ENCODE assay signal across 8 cellular contexts in genomic region chr17:38701504-38702165, GRCh38. TPM values are rescaled to one million over a fixed set of nuclear protein-coding genes. Genes with fewer than 3 reads are reported as not detected.
A peak's percentile ranks its signal among the peaks of the same experiment; 100 is the strongest.
DNase-seq lines count a peak whose midpoint lies in the region; ATAC-seq and TF ChIP-seq lines count a peak whose summit lies in the region.

No MANE protein-coding gene starts in this region.

- no peaks in the 10 kb centered on the region for H3K9me3 ChIP-seq in neuron (ENCODE audit: low read length)
- no peaks in the 10 kb centered on the region for H3K9me3 ChIP-seq in thyroid gland

- no peak for TF ChIP-seq POLR2A in thyroid gland (IDR thresholded peaks at IDR 0.05)

- peak; percentile 26 for ATAC-seq in GM21723 (IDR thresholded peaks at IDR 0.05; ENCODE audit: unreplicated experiment)
- peak; percentile 18 for ATAC-seq in activated CD8-positive, alpha-beta memory T cell treated with anti-CD3 and anti-CD28 coated beads, Interleukin-2, amount 10 ng/mL, durations not matched to agents 7 days and 5 days

- H3K36me3 ChIP-seq in neuron (ENCODE audit: insufficient read depth, low read length): no peaks in the 10 kb centered on the region
- no peaks in the 10 kb centered on the region for H3K36me3 ChIP-seq in thyroid gland

- H3K27me3 Mint-ChIP-seq in Calu3 (ENCODE audit: unreplicated experiment): peaks cover 40% of the 10 kb centered on the region
- H3K27me3 Mint-ChIP-seq in activated CD8-positive, alpha-beta memory T cell treated with anti-CD3 and anti-CD28 coated beads, Interleukin-2, amount 10 ng/mL, durations not matched to agents 7 days and 5 days: no peaks in the 10 kb centered on the region

- H3K4me1 ChIP-seq in neuron (ENCODE audit: insufficient read depth, low read length) (peaks cover 27% of the 10 kb centered on the region), thyroid gland (peaks cover 14 to 24% of the 10 kb centered on the region in 2 donors)

- H3K4me1 Mint-ChIP-seq in Calu3 (ENCODE audit: low read depth, unreplicated experiment): peaks cover 35% of the 10 kb centered on the region
- peaks cover 42% of the 10 kb centered on the region for H3K4me1 Mint-ChIP-seq in activated CD8-positive, alpha-beta memory T cell treated with anti-CD3 and anti-CD28 coated beads, Interleukin-2, amount 10 ng/mL, durations not matched to agents 7 days and 5 days

- 5 to 18% methylated on average over 8 to 23 of the region's 25 CpGs for WGBS in thyroid gland, 2 donors

- H3K4me3 Mint-ChIP-seq in Calu3 (ENCODE audit: low read depth, unreplicated experiment): peak overlapping the region; percentile 85
- H3K4me3 Mint-ChIP-seq in activated CD8-positive, alpha-beta memory T cell treated with anti-CD3 and anti-CD28 coated beads, Interleukin-2, amount 10 ng/mL, durations not matched to agents 7 days and 5 days: peak overlapping the region; percentile 71

- peak overlapping the region; percentile 80 for H2AFZ ChIP-seq in neuron (ENCODE audit: low read depth, low read length)

- H3K36me3 Mint-ChIP-seq in Calu3 (ENCODE audit: insufficient read depth, unreplicated experiment): peaks cover 56% of the 10 kb centered on the region
- peaks cover 7% of the 10 kb centered on the region for H3K36me3 Mint-ChIP-seq in activated CD8-positive, alpha-beta memory T cell treated with anti-CD3 and anti-CD28 coated beads, Interleukin-2, amount 10 ng/mL, durations not matched to agents 7 days and 5 days

- CTCF ChIA-PET in Calu3 (lab: Charles Lee): interaction anchor here (0.6 to 6.2 kb wide), 3 partner anchors 20 to 262 kb away, joined by 3 to 38 read pairs (median 4); no protein-coding TSS in a partner anchor
- CTCF ChIA-PET in activated CD8-positive, alpha-beta memory T cell treated with anti-CD3 and anti-CD28 coated beads, Interleukin-2, amount 10 ng/mL, durations not matched to agents 7 days and 5 days (lab: Charles Lee): interaction anchor here (0.6 to 2.4 kb wide), 8 partner anchors 12 to 90 kb away, joined by 3 to 12 read pairs (median 4); no protein-coding TSS in a partner anchor

- H3K27ac ChIP-seq in thyroid gland: peak overlapping the region; percentile 97 to 99 (median 97)

- H3K27ac Mint-ChIP-seq in Calu3 (ENCODE audit: unreplicated experiment): peak overlapping the region; percentile 37
- peak overlapping the region; percentile 98 for H3K27ac Mint-ChIP-seq in activated CD8-positive, alpha-beta memory T cell treated with anti-CD3 and anti-CD28 coated beads, Interleukin-2, amount 10 ng/mL, durations not matched to agents 7 days and 5 days

- H3K27me3 ChIP-seq in neuron (ENCODE audit: insufficient read depth, low read length) (peaks cover 4% of the 10 kb centered on the region), thyroid gland (no peaks in the 10 kb centered on the region)

- no peaks in the 10 kb centered on the region for H3K9me3 Mint-ChIP-seq in Calu3 (ENCODE audit: low read depth, unreplicated experiment)
- H3K9me3 Mint-ChIP-seq in activated CD8-positive, alpha-beta memory T cell treated with anti-CD3 and anti-CD28 coated beads, Interleukin-2, amount 10 ng/mL, durations not matched to agents 7 days and 5 days (ENCODE audit: low read depth): no peaks in the 10 kb centered on the region

- DNase-seq in Calu3: peak; percentile 44
- DNase-seq in NCI-H2171 treated with DMSO at 0.1 percent for 48 hours (lab: John Stamatoyannopoulos, UW): peak; percentile 34
- DNase-seq in activated CD8-positive, alpha-beta memory T cell treated with anti-CD3 and anti-CD28 coated beads, Interleukin-2, amount 10 ng/mL, durations not matched to agents 7 days and 5 days: peak; percentile 84
- DNase-seq in epithelial cell of proximal tubule (ENCODE audit: low read depth): no peak
- peak; percentile 38 to 43 for DNase-seq in thyroid gland
- no peak for DNase-seq in mucosa of gallbladder (ENCODE audit: low spot score)

- TF ChIP-seq CTCF in Calu3 (IDR thresholded peaks at IDR 0.05; ENCODE audit: unreplicated experiment) (no peak), epithelial cell of proximal tubule (conservative IDR thresholded peaks at IDR 0.05; ENCODE audit: low read depth, low read length) (no peak), thyroid gland (IDR thresholded peaks at IDR 0.05) (no peak)

- intact Hi-C loops in Calu3 (cut with micrococcal nuclease; ENCODE audit: unreplicated experiment) (loop anchor here (2.0 kb wide), 2 partner anchors 25 to 49 kb away; no protein-coding TSS in a partner anchor), thyroid gland (cut with DNase I) (loop anchor here (5.0 kb wide), 1 partner anchor 36 kb away; no protein-coding TSS in a partner anchor)

- peak overlapping the region; percentile 95 for H3K4me3 ChIP-seq in epithelial cell of proximal tubule (ENCODE audit: low read depth, low read length)
- peak overlapping the region; percentile 85 for H3K4me3 ChIP-seq in neuron (ENCODE audit: low read length)
- H3K4me3 ChIP-seq in thyroid gland (replicated peaks in 1 of 3): peak overlapping the region in 2 of 3 donors; percentile 67 to 95

- TSS peak; percentile 39 for BruUV-seq in Calu3 (replicated peaks; lab: Mats Ljungman, UMichigan)

RNA-seq across cellular contexts. Expression of gene MLLT6, which starts 3.4 kb away (rescaled TPM):
- total RNA-seq in Calu3 (2022) (463 and 498 TPM in 2 replicates), epithelial cell of proximal tubule (25.0 and 34.2 TPM in 2 replicates), thyroid gland (100 to 1,000 TPM; 111 to 192 (median 115) TPM), mucosa of gallbladder (175 TPM)
- total RNA-seq in activated CD8-positive, alpha-beta memory T cell treated with anti-CD3 and anti-CD28 coated beads, Interleukin-2, amount 10 ng/mL, durations not matched to agents 7 days and 5 days: 100 to 1,000 TPM; 223 to 247 TPM

RNA-seq across cellular contexts. Expression of gene EPOP, which starts 26.9 kb away (rescaled TPM):
- total RNA-seq in Calu3 (2022): 15.3 and 20.9 TPM in 2 replicates
- total RNA-seq in activated CD8-positive, alpha-beta memory T cell treated with anti-CD3 and anti-CD28 coated beads, Interleukin-2, amount 10 ng/mL, durations not matched to agents 7 days and 5 days: 10 to 100 TPM; 10.4 to 20.1 TPM
- 2.4 and 4.1 TPM in 2 replicates for total RNA-seq in epithelial cell of proximal tubule
- total RNA-seq in thyroid gland: 1 to 10 TPM in 1 of 4 donors, under 1 TPM in 3; 0.20 to 1.8 (median 0.41) TPM
- total RNA-seq in mucosa of gallbladder: 2.8 TPM

RNA-seq across cellular contexts. Expression of gene CISD3, which starts 28.5 kb away (rescaled TPM):
- 101 and 109 TPM in 2 replicates for total RNA-seq in Calu3 (2022)
- 10 to 100 TPM; 51.3 to 54.3 TPM for total RNA-seq in activated CD8-positive, alpha-beta memory T cell treated with anti-CD3 and anti-CD28 coated beads, Interleukin-2, amount 10 ng/mL, durations not matched to agents 7 days and 5 days
- 9.4 and 19.3 TPM in 2 replicates for total RNA-seq in epithelial cell of proximal tubule
- total RNA-seq in thyroid gland: 10 to 100 TPM; 12.4 to 29.0 (median 18.2) TPM
- 51.5 TPM for total RNA-seq in mucosa of gallbladder

RNA-seq across cellular contexts. Expression of gene PCGF2, which starts 46.5 kb away (rescaled TPM):
- total RNA-seq in Calu3 (2022) (196 and 205 TPM in 2 replicates), epithelial cell of proximal tubule (6.1 and 7.6 TPM in 2 replicates), thyroid gland (10 to 100 TPM in 2 of 4 donors, 1 to 10 TPM in 2; 8.5 to 13.5 (median 10.9) TPM), mucosa of gallbladder (52.3 TPM)
- 1 to 10 TPM; 2.1 to 2.5 TPM for total RNA-seq in activated CD8-positive, alpha-beta memory T cell treated with anti-CD3 and anti-CD28 coated beads, Interleukin-2, amount 10 ng/mL, durations not matched to agents 7 days and 5 days

RNA-seq across cellular contexts. Expression of gene PSMB3, which starts 50.9 kb away (rescaled TPM):
- total RNA-seq in Calu3 (2022): 893 and 935 TPM in 2 replicates
- 100 to 1,000 TPM; 246 to 303 TPM for total RNA-seq in activated CD8-positive, alpha-beta memory T cell treated with anti-CD3 and anti-CD28 coated beads, Interleukin-2, amount 10 ng/mL, durations not matched to agents 7 days and 5 days
- total RNA-seq in epithelial cell of proximal tubule: 311 and 436 TPM in 2 replicates
- 100 to 1,000 TPM; 135 to 256 (median 222) TPM for total RNA-seq in thyroid gland
- total RNA-seq in mucosa of gallbladder: 119 TPM

Comparison
In these comparisons a context has a peak if more than half of its experiments do, and no peak if none do; other contexts are left out.
1. DNase-seq: peak in Calu3 (single experiment), NCI-H2171 treated with DMSO at 0.1 percent for 48 hours (single experiment), activated CD8-positive, alpha-beta memory T cell treated with anti-CD3 and anti-CD28 coated beads, Interleukin-2, amount 10 ng/mL, durations not matched to agents 7 days and 5 days (single experiment) and thyroid gland (2 of 2); none in epithelial cell of proximal tubule (single experiment) and mucosa of gallbladder (single experiment).
2. Peak in every context shown above with its lines, with median percentiles within 50 percentile points of each other: H3K4me3 ChIP-seq.